15 cellular contexts compared by ENCODE assay signal in genomic region chr1:158248771-158249170, GRCh38. TPM values are rescaled to one million over a fixed set of nuclear protein-coding genes. Genes with fewer than 3 reads are reported as not detected.
A peak's percentile ranks its signal among the peaks of the same experiment; 100 is the strongest.
DNase-seq lines count a peak whose midpoint lies in the region; ATAC-seq and TF ChIP-seq lines count a peak whose summit lies in the region.
"Had no signal": no experiment of that assay in that cellular context is flagged by ENCODE, and none has a peak within 500 bp of the region (broad histone marks: within the 10 kb centered on the region; RNA-seq: fewer than 3 reads in every experiment).

No MANE protein-coding gene starts in this region.

- peaks cover 16 to 28% (median 23%) of the 10 kb centered on the region in 4 donors for H3K4me1 Mint-ChIP-seq in CD4-positive, CD25-positive, alpha-beta regulatory T cell
- peaks cover 36% of the 10 kb centered on the region for H3K4me1 Mint-ChIP-seq in memory B cell

- no peak overlapping the region for H3K4me3 ChIP-seq in CD4-positive, CD25-positive, alpha-beta regulatory T cell (ENCODE audit: low read depth, low read length)
- H3K4me3 ChIP-seq in prostate gland = no peak overlapping the region
- no peak overlapping the region for H3K4me3 ChIP-seq in PC-3 (ENCODE audit: low read length)
- H3K4me3 ChIP-seq: K562, smooth muscle cell had no signal

- H3K9ac ChIP-seq in PC-3 (ENCODE audit: low read length) = no peak overlapping the region

- H3K27me3 Mint-ChIP-seq in CD4-positive, CD25-positive, alpha-beta regulatory T cell = peaks cover 33% of the 10 kb centered on the region
- no peaks in the 10 kb centered on the region for H3K27me3 Mint-ChIP-seq in memory B cell

- WGBS in prostate gland = 62% methylated on average over 2 of the region's 2 CpGs

- peak overlapping the region in 3 of 4 donors; percentile 19 to 73 (median 47) for H3K4me3 Mint-ChIP-seq in CD4-positive, CD25-positive, alpha-beta regulatory T cell
- peak overlapping the region; percentile 47 for H3K4me3 Mint-ChIP-seq in memory B cell

- POLR2A ChIA-PET in PC-3 (lab: Charles Lee; ENCODE audit: unreplicated experiment) = no interaction called here

- no TSS peak for BruUV-seq in PC-3 (replicated peaks; lab: Mats Ljungman, UMichigan)

- no peaks in the 10 kb centered on the region for H3K36me3 Mint-ChIP-seq in CD4-positive, CD25-positive, alpha-beta regulatory T cell
- H3K36me3 Mint-ChIP-seq in memory B cell = no peaks in the 10 kb centered on the region

- no peaks in the 10 kb centered on the region for H3K79me2 ChIP-seq in PC-3 (ENCODE audit: low read length)

- peaks cover 0 to 4% (median 0%) of the 10 kb centered on the region in 7 donors for H3K9me3 Mint-ChIP-seq in CD4-positive, CD25-positive, alpha-beta regulatory T cell
- H3K9me3 Mint-ChIP-seq in memory B cell = peaks cover 2% of the 10 kb centered on the region

- no peaks in the 10 kb centered on the region for H3K9me3 ChIP-seq in CD4-positive, CD25-positive, alpha-beta regulatory T cell (ENCODE audit: control insufficient read depth in 2 of 2, low read length in 2 of 2)
- H3K9me3 ChIP-seq in prostate gland = no peaks in the 10 kb centered on the region
- H3K9me3 ChIP-seq in PC-3 (ENCODE audit: low read length) = no peaks in the 10 kb centered on the region

- H4K20me1 ChIP-seq in PC-3 (ENCODE audit: low read length) = no peaks in the 10 kb centered on the region

- no peak for DNase-seq in CD4-positive, CD25-positive, alpha-beta regulatory T cell
- DNase-seq in KBM-7 (peak; percentile 57), SKM-1 (lab: John Stamatoyannopoulos, UW; ENCODE audit: unreplicated experiment) (peak; percentile 72), memory B cell (ENCODE audit: low spot score in 2 of 2) (no peak), islet precursor cell (no peak), prostate gland (ENCODE audit: low spot score) (no peak), PC-3 (no peak)
- DNase-seq: erythroblast, kidney, NCI-H2029, NCI-H524 treated with DMSO at 0.1 percent for 48 hours had no signal

- in situ Hi-C loops in KBM-7 (cut with MboI; ENCODE audit: low pct_unique_long_range_greater_than_20kb, low sequenced_read_pairs) = no loop called here

- no peak for TF ChIP-seq POLR2A in prostate gland (IDR thresholded peaks at IDR 0.05)

- intact Hi-C loops in prostate gland (cut with DNase I) (no loop called here), PC-3 (cut with micrococcal nuclease) (no loop called here)

- H3K27ac Mint-ChIP-seq in CD4-positive, CD25-positive, alpha-beta regulatory T cell = no peak overlapping the region
- H3K27ac Mint-ChIP-seq in memory B cell = no peak overlapping the region

- H3K4me2 ChIP-seq in PC-3 (ENCODE audit: low read length) = no peak overlapping the region
- H3K4me2 ChIP-seq: smooth muscle cell had no signal

- no peaks in the 10 kb centered on the region for H3K9me2 ChIP-seq in PC-3 (replicated peaks; ENCODE audit: low read length)

- H2AFZ ChIP-seq in PC-3 (ENCODE audit: low read length) = no peak overlapping the region

- ATAC-seq in CD4-positive, CD25-positive, alpha-beta regulatory T cell (ENCODE audit: low read depth in 2 of 2) = no peak
- ATAC-seq in memory B cell (ENCODE audit: low read depth) (no peak), PC-3 (no peak)
- ATAC-seq: K562 had no signal

- no peaks in the 10 kb centered on the region for H3K36me3 ChIP-seq in CD4-positive, CD25-positive, alpha-beta regulatory T cell (ENCODE audit: control insufficient read depth, insufficient read depth, low read length)
- H3K36me3 ChIP-seq in prostate gland = no peaks in the 10 kb centered on the region
- no peaks in the 10 kb centered on the region for H3K36me3 ChIP-seq in PC-3 (ENCODE audit: low read depth, low read length)

- H3K27ac ChIP-seq in CD4-positive, CD25-positive, alpha-beta regulatory T cell (ENCODE audit: insufficient read depth, low read length, poor library complexity, severe bottlenecking) = no peak overlapping the region
- H3K27ac ChIP-seq in prostate gland (no peak overlapping the region), PC-3 (ENCODE audit: low read length) (no peak overlapping the region)
- H3K27ac ChIP-seq: RWPE1 had no signal

- peaks cover 18% of the 10 kb centered on the region for H3K4me1 ChIP-seq in CD4-positive, CD25-positive, alpha-beta regulatory T cell (ENCODE audit: control insufficient read depth, insufficient read depth, low read length, poor library complexity, severe bottlenecking)
- H3K4me1 ChIP-seq in prostate gland (replicated peaks) = no peaks in the 10 kb centered on the region
- H3K4me1 ChIP-seq in PC-3 (ENCODE audit: insufficient read depth, low read length) = no peaks in the 10 kb centered on the region

- no peaks in the 10 kb centered on the region for H3F3A ChIP-seq in PC-3 (ENCODE audit: low read length, unreplicated experiment)

- no peak for TF ChIP-seq CTCF in prostate gland (IDR thresholded peaks at IDR 0.05)
- no peak for TF ChIP-seq CTCF in PC-3 (conservative IDR thresholded peaks at IDR 0.05; ENCODE audit: low read depth, low read length)

- peaks cover 5% of the 10 kb centered on the region for H3K27me3 ChIP-seq in CD4-positive, CD25-positive, alpha-beta regulatory T cell (ENCODE audit: control insufficient read depth, insufficient read depth, low read length)
- H3K27me3 ChIP-seq in prostate gland (replicated peaks; ENCODE audit: insufficient read depth) (no peaks in the 10 kb centered on the region), PC-3 (ENCODE audit: low read length) (peaks cover 50% of the 10 kb centered on the region)

- CTCF ChIA-PET in PC-3 (lab: Charles Lee) = interaction anchor here (0.7 kb wide), 1 partner anchor 18 kb away, joined by 3 read pairs; no protein-coding TSS in a partner anchor

RNA-seq across cellular contexts. Expression of gene CD1A, which starts 5.5 kb away (rescaled TPM):
- not detected for total RNA-seq in CD4-positive, CD25-positive, alpha-beta regulatory T cell
- polyA plus RNA-seq in CD4-positive, CD25-positive, alpha-beta regulatory T cell = not detected
- total RNA-seq in prostate gland (not detected), PC-3 (2014; rRNA removed) (not detected in 2 replicates)
- total RNA-seq: K562, osteocyte, smooth muscle cell had no signal
- polyA plus RNA-seq: K562, smooth muscle cell had no signal

RNA-seq across cellular contexts. Expression of gene CD1C, which starts 41.0 kb away (rescaled TPM):
- not detected for total RNA-seq in CD4-positive, CD25-positive, alpha-beta regulatory T cell
- under 1 TPM in 1 of 4 donors, not detected in 3; 0.68 TPM for polyA plus RNA-seq in CD4-positive, CD25-positive, alpha-beta regulatory T cell
- under 1 TPM in 1 of 2 donors, not detected in 1; 0.80 TPM for total RNA-seq in prostate gland
- not detected in 2 replicates for total RNA-seq in PC-3 (2014; rRNA removed)
- total RNA-seq: K562, osteocyte, smooth muscle cell had no signal
- polyA plus RNA-seq: K562, smooth muscle cell had no signal

Comparison
In these comparisons a context has a peak if more than half of its experiments do, and no peak if none do; other contexts are left out.
1. DNase-seq: peak in KBM-7 (single experiment) and SKM-1 (single experiment); none in CD4-positive, CD25-positive, alpha-beta regulatory T cell (0 of 3), memory B cell (0 of 2), islet precursor cell (single experiment), prostate gland (single experiment) and PC-3 (single experiment).